In genomic region chr18:30855762-30856161, GRCh38 we compare ENCODE assay signal across 25 cellular contexts.
DNase-seq lines count a peak whose midpoint lies in the region; ATAC-seq, FAIRE-seq and TF ChIP-seq lines count a peak whose summit lies in the region.
"Had no signal": no experiment of that assay in that cellular context is flagged by ENCODE, and none has a peak within 500 bp of the region (broad histone marks: within the 10 kb centered on the region; RNA-seq: fewer than 3 reads in every experiment).

No MANE protein-coding gene starts in this region.

- no peak overlapping the region for H4K91ac ChIP-seq in H1 (replicated peaks; ENCODE audit: insufficient read length, low read length)

- H3K9me3 ChIP-seq in HepG2 (ENCODE audit: low read length), result no peaks in the 10 kb centered on the region
- H3K9me3 ChIP-seq in right lobe of liver, result no peaks in the 10 kb centered on the region
- H3K9me3 ChIP-seq in H1 (ENCODE audit: insufficient read depth in 2 of 2, low read depth in 1 of 2, low read length in 1 of 2), result no peaks in the 10 kb centered on the region
- H3K9me3 ChIP-seq in heart left ventricle, result no peaks in the 10 kb centered on the region
- H3K9me3 ChIP-seq in Peyer's patch, result no peaks in the 10 kb centered on the region
- H3K9me3 ChIP-seq: A549; BLaER1 treated with 17β-estradiol and CSF1 and Interleukin-3, amounts not matched to agents 10 nM and 100 nM; Caco-2 had no signal

- no peak overlapping the region for H4K8ac ChIP-seq in H1 (ENCODE audit: extremely low read depth, insufficient read depth, low read length)

- DNase-seq in HepG2 (ENCODE audit: low spot score), result no peak
- no peak for DNase-seq in right lobe of liver
- DNase-seq in OCI-M1 (lab: John Stamatoyannopoulos, UW), result peak; percentile 13
- DNase-seq in H1 (ENCODE audit: low read depth in 1 of 2, low spot score in 2 of 2), result no peak
- no peak for DNase-seq in heart left ventricle
- DNase-seq in Peyer's patch, result no peak
- DNase-seq: AML-193; Caco-2; Calu3; CD4-positive, alpha-beta T cell; CD8-positive, alpha-beta T cell; DMS 273 treated with DMSO at 0.1 percent for 48 hours; DMS153; DMS53; DMS79; DND-41; EL; GDM1 had no signal

- no TSS peak for BruUV-seq in HepG2 (replicated peaks; lab: Mats Ljungman, UMichigan)

- H3K18ac ChIP-seq in H1 (ENCODE audit: extremely low read depth, low read length), result no peak overlapping the region

- no peak overlapping the region for H2BK20ac ChIP-seq in H1 (ENCODE audit: low read length)

- FAIRE-seq in HepG2 (lab: Jason Lieb, UNC) (no peak), H1 (lab: Jason Lieb, UNC) (no peak)
- FAIRE-seq: A549, GM12878, GM12892, GM18507 had no signal

- TF ChIP-seq EP300 in HepG2 (IDR thresholded peaks at IDR 0.05; ENCODE audit: low read depth in 2 of 2, low read length in 2 of 2) (no peak), HepG2 (CRISPR knock-in tag; IDR thresholded peaks at IDR 0.05; ENCODE audit: borderline replicate concordance) (no peak), H1 (IDR thresholded peaks at IDR 0.05; ENCODE audit: borderline replicate concordance in 1 of 2, low read depth in 2 of 2, low read length in 2 of 2) (no peak)

- H2BK5ac ChIP-seq in H1 (ENCODE audit: low read depth, low read length), result no peak overlapping the region

- no peaks in the 10 kb centered on the region for H3K23me2 ChIP-seq in H1 (ENCODE audit: low read depth, low read length)

- in situ Hi-C loops in HepG2 (cut with HindIII; ENCODE audit: extremely low pct_ligation_motif_present, low pct_unique_long_range_greater_than_20kb), result no loop called here

- H3K4me2 ChIP-seq in HepG2 (ENCODE audit: low read depth, low read length) (no peak overlapping the region), H1 (ENCODE audit: insufficient read depth in 1 of 2, low read depth in 2 of 2, low read length in 2 of 2) (no peak overlapping the region)
- H3K4me2 ChIP-seq: A549; BLaER1 treated with 17β-estradiol and CSF1 and Interleukin-3, amounts not matched to agents 10 nM and 100 nM had no signal

- no peak overlapping the region for H3K9ac ChIP-seq in HepG2 (ENCODE audit: insufficient read depth, low read depth, low read length)
- H3K9ac ChIP-seq in H1 (replicated peaks in 1 of 4; ENCODE audit: extremely low read depth in 1 of 4, low read depth in 3 of 4, low read length in 3 of 4), result no peak overlapping the region
- H3K9ac ChIP-seq: BLaER1 treated with 17β-estradiol and CSF1 and Interleukin-3, amounts not matched to agents 10 nM and 100 nM had no signal

- H2BK120ac ChIP-seq in H1 (replicated peaks; ENCODE audit: low read depth, low read length), result no peak overlapping the region

- no peak overlapping the region for H2AK5ac ChIP-seq in H1 (ENCODE audit: low read depth, low read length)

- no peaks in the 10 kb centered on the region for H3K4me1 ChIP-seq in HepG2 (ENCODE audit: insufficient read depth, low read length)
- H3K4me1 ChIP-seq in right lobe of liver, result no peaks in the 10 kb centered on the region
- H3K4me1 ChIP-seq in H1 (replicated peaks in 1 of 4; ENCODE audit: control insufficient read depth in 3 of 4, insufficient read depth in 4 of 4, low read length in 3 of 4), result no peaks in the 10 kb centered on the region; a peak in 1 of 7 replicates
- H3K4me1 ChIP-seq in heart left ventricle, result no peaks in the 10 kb centered on the region
- no peaks in the 10 kb centered on the region for H3K4me1 ChIP-seq in Peyer's patch
- H3K4me1 ChIP-seq: A549; BLaER1 treated with 17β-estradiol and CSF1 and Interleukin-3, amounts not matched to agents 10 nM and 100 nM; Caco-2 had no signal

- no peak overlapping the region for H3K4me3 ChIP-seq in HepG2 (replicated peaks in 1 of 3; ENCODE audit: insufficient read depth in 1 of 3, low read depth in 2 of 3, low read length in 3 of 3)
- H3K4me3 ChIP-seq in right lobe of liver, result no peak overlapping the region
- H3K4me3 ChIP-seq in H1 (ENCODE audit: extremely low read depth in 1 of 4, insufficient read depth in 2 of 4, low read depth in 3 of 4, low read length in 4 of 4), result no peak overlapping the region
- H3K4me3 ChIP-seq in heart left ventricle, result no peak overlapping the region
- no peak overlapping the region for H3K4me3 ChIP-seq in Peyer's patch
- H3K4me3 ChIP-seq: A549; BLaER1 treated with 17β-estradiol and CSF1 and Interleukin-3, amounts not matched to agents 10 nM and 100 nM; GM12878 had no signal

- intact Hi-C loops in HepG2 (cut with micrococcal nuclease; ENCODE audit: unreplicated experiment), result no loop called here
- intact Hi-C loops in right lobe of liver (cut with DNase I), result no loop called here
- intact Hi-C loops in heart left ventricle (cut with DNase I), result no loop called here

- no peak overlapping the region for H3K14ac ChIP-seq in H1 (ENCODE audit: insufficient read length)

- WGBS in HepG2 (ENCODE audit: low lambda C conversion rate), result 6% methylated on average over 2 of the region's 2 CpGs
- WGBS in right lobe of liver (ENCODE audit: insufficient coverage, low coverage, low lambda C conversion rate, missing lambda C conversion rate), result 64% methylated on average over 2 of the region's 2 CpGs
- WGBS in H1 (ENCODE audit: extremely low coverage in 1 of 2, insufficient coverage in 1 of 2, insufficient read length in 1 of 2, insufficient replicate concordance in 2 of 2, low coverage in 1 of 2, low lambda C conversion rate in 2 of 2, missing lambda C conversion rate in 1 of 2), 2 experiments, result 95% methylated on average over 2 of the region's 2 CpGs; no CpG with 5 or more reads in 1 of the 2 experiments
- 42 to 56% (median 49%) methylated on average over 2 of the region's 2 CpGs for WGBS in heart left ventricle, 4 donors

- TF ChIP-seq CTCF in HepG2 (CRISPR knock-in tag; IDR thresholded peaks at IDR 0.05) (no peak), right lobe of liver (IDR thresholded peaks at IDR 0.05) (no peak), H1 (IDR thresholded peaks at IDR 0.05; ENCODE audit: control extremely low read depth in 1 of 3, insufficient read depth in 1 of 3, low read depth in 1 of 3, low read length in 3 of 3) (no peak), heart left ventricle (IDR thresholded peaks at IDR 0.05) (no peak), Peyer's patch (IDR thresholded peaks at IDR 0.05) (no peak)

- CTCF ChIA-PET in HepG2 (lab: Yijun Ruan, JAX; ENCODE audit: low intra/inter-chr PET ratio, low total read pairs) (no interaction called here), H1 (lab: Charles Lee; ENCODE audit: partially characterized antibody) (no interaction called here)

- H4K5ac ChIP-seq in H1 (ENCODE audit: insufficient read length, low read depth, low read length), result no peak overlapping the region

- H2AFZ ChIP-seq in HepG2 (ENCODE audit: low read length) (no peak overlapping the region), H1 (ENCODE audit: low read length) (no peak overlapping the region)

- no peaks in the 10 kb centered on the region for H3K79me1 ChIP-seq in H1 (ENCODE audit: low read depth, low read length)

- TF ChIP-seq POLR2A in HepG2 (IDR thresholded peaks at IDR 0.05; ENCODE audit: insufficient read depth in 1 of 2, low read depth in 2 of 2, low read length in 2 of 2) (no peak), right lobe of liver (IDR thresholded peaks at IDR 0.05) (no peak), H1 (IDR thresholded peaks at IDR 0.05; ENCODE audit: control extremely low read depth in 1 of 2, low read depth in 2 of 2, low read length in 2 of 2) (no peak), heart left ventricle (IDR thresholded peaks at IDR 0.05) (no peak), Peyer's patch (IDR thresholded peaks at IDR 0.05) (no peak)

- TF ChIP-seq RAD21 in HepG2 (CRISPR knock-in tag; IDR thresholded peaks at IDR 0.05) (no peak), H1 (IDR thresholded peaks at IDR 0.05 in 1 of 2, conservative IDR thresholded peaks at IDR 0.05 in 1 of 2; ENCODE audit: low read depth in 2 of 2, low read length in 2 of 2) (no peak)

- no peak for ATAC-seq in HepG2
- ATAC-seq in right lobe of liver, result no peak
- no peak for ATAC-seq in heart left ventricle
- ATAC-seq: A549; CD8-positive, alpha-beta T cell; GM12878 had no signal

- H3K4ac ChIP-seq in H1 (replicated peaks; ENCODE audit: insufficient read length, low read depth, low read length), result no peak overlapping the region

- H3K27ac ChIP-seq in HepG2 (ENCODE audit: extremely low read length, insufficient read depth, low read length) (no peak overlapping the region), right lobe of liver (no peak overlapping the region), H1 (ENCODE audit: low read depth, low read length) (no peak overlapping the region), heart left ventricle (no peak overlapping the region), Peyer's patch (no peak overlapping the region)
- H3K27ac ChIP-seq: 22Rv1; A549; BLaER1 treated with 17β-estradiol and CSF1 and Interleukin-3, amounts not matched to agents 10 nM and 100 nM; C4-2B had no signal

- no peaks in the 10 kb centered on the region for H4K20me1 ChIP-seq in HepG2 (ENCODE audit: insufficient read depth, low read length)
- no peaks in the 10 kb centered on the region for H4K20me1 ChIP-seq in H1 (replicated peaks in 1 of 2; ENCODE audit: control insufficient read depth in 1 of 2, insufficient read depth in 2 of 2, low read length in 2 of 2)
- H4K20me1 ChIP-seq: BLaER1 treated with 17β-estradiol and CSF1 and Interleukin-3, amounts not matched to agents 10 nM and 100 nM had no signal

- H2BK12ac ChIP-seq in H1 (ENCODE audit: low read depth, low read length), result no peak overlapping the region

- H3K79me2 ChIP-seq in HepG2 (ENCODE audit: insufficient read depth, low read length) (no peaks in the 10 kb centered on the region), H1 (ENCODE audit: control insufficient read depth in 1 of 2, insufficient read depth in 2 of 2, low read length in 2 of 2) (no peaks in the 10 kb centered on the region)

- H2BK15ac ChIP-seq in H1 (ENCODE audit: low read length), result no peak overlapping the region

- H3K56ac ChIP-seq in H1 (replicated peaks; ENCODE audit: insufficient read length, low read depth, low read length), result no peak overlapping the region

- H3K23ac ChIP-seq in H1 (ENCODE audit: insufficient read length), result no peak overlapping the region

- H3K27me3 ChIP-seq in HepG2 (ENCODE audit: control insufficient read depth in 1 of 2, insufficient read depth in 2 of 2, low read length in 2 of 2), result no peaks in the 10 kb centered on the region
- H3K27me3 ChIP-seq in right lobe of liver, result no peaks in the 10 kb centered on the region
- no peaks in the 10 kb centered on the region for H3K27me3 ChIP-seq in H1 (replicated peaks in 1 of 4; ENCODE audit: control insufficient read depth in 3 of 4, extremely low read depth in 1 of 4, insufficient read depth in 3 of 4, low read length in 3 of 4)
- H3K27me3 ChIP-seq in heart left ventricle, result no peaks in the 10 kb centered on the region
- no peaks in the 10 kb centered on the region for H3K27me3 ChIP-seq in Peyer's patch
- H3K27me3 ChIP-seq: BLaER1 treated with 17β-estradiol and CSF1 and Interleukin-3, amounts not matched to agents 10 nM and 100 nM had no signal

- POLR2A ChIA-PET in HepG2 (lab: Yijun Ruan, JAX), result no interaction called here
- POLR2A ChIA-PET in H1 (lab: Charles Lee; ENCODE audit: partially characterized antibody), result no interaction called here

- H3K36me3 ChIP-seq in HepG2 (replicated peaks in 1 of 2; ENCODE audit: control insufficient read depth in 1 of 2, insufficient read depth in 2 of 2, low read length in 2 of 2) (no peaks in the 10 kb centered on the region), right lobe of liver (no peaks in the 10 kb centered on the region), H1 (ENCODE audit: control insufficient read depth in 2 of 4, insufficient read depth in 4 of 4, low read length in 3 of 4) (no peaks in the 10 kb centered on the region), heart left ventricle (no peaks in the 10 kb centered on the region), Peyer's patch (no peaks in the 10 kb centered on the region)
- H3K36me3 ChIP-seq: BLaER1 treated with 17β-estradiol and CSF1 and Interleukin-3, amounts not matched to agents 10 nM and 100 nM had no signal

Comparison
In these comparisons a context has a peak if more than half of its experiments do, and no peak if none do; other contexts are left out.
1. Of the 41 proteins assayed by ChIP-seq in both HepG2 and H1: peak only in HepG2: none; only in H1: none; in both: CEBPB; in neither: 40.